Comparison of ENCODE assay signal across 8 cellular contexts in the genomic region with DNA sequence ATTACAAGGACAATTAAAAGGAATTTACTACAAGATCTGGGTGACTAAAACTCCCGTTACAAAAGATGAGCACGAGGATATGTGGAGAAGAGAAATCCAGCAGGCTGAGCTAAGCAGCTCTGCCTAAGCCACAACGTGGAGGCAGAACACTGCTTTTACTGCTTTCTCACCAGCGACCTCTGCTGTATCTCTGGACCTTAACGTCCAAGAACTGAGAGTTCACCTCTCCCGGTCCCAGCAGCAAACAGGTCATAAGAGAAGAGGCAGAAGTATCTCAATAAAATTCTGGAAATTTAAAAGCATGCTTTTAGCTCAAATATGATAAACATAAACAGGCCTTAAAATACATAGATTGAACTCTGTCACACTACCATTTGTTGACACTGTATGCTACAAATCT.
DNase-seq lines count a peak whose midpoint lies in the region; ATAC-seq and TF ChIP-seq lines count a peak whose summit lies in the region.

No MANE protein-coding gene starts in this region.

- no peaks in the 10 kb centered on the region for H3K4me1 ChIP-seq in gastroesophageal sphincter

- no peak overlapping the region for H3K27ac Mint-ChIP-seq in activated CD4-positive, alpha-beta memory T cell treated with anti-CD3 and anti-CD28 coated beads, Interleukin-2, amount 10 ng/mL, durations not matched to agents 7 days and 5 days

- POLR2A ChIA-PET in AG04449 (lab: Yijun Ruan, JAX), result no interaction called here
- POLR2A ChIA-PET in activated CD4-positive, alpha-beta memory T cell treated with anti-CD3 and anti-CD28 coated beads, Interleukin-2, amount 10 ng/mL, durations not matched to agents 7 days and 5 days (lab: Charles Lee), result no interaction called here

- H3K9me3 ChIP-seq in gastroesophageal sphincter, result no peaks in the 10 kb centered on the region

- no peak for DNase-seq in AG04449 (ENCODE audit: low read depth, low spot score)
- peak; percentile 84 for DNase-seq in SK-MEL-5 (ENCODE audit: low read depth, low spot score)
- DNase-seq in retinal pigment epithelial cell (ENCODE audit: low read depth), result peak; percentile 31
- DNase-seq in activated CD4-positive, alpha-beta memory T cell treated with anti-CD3 and anti-CD28 coated beads, Interleukin-2, amount 10 ng/mL, durations not matched to agents 7 days and 5 days, result no peak

- TF ChIP-seq CTCF in AG04449 (IDR thresholded peaks at IDR 0.05; ENCODE audit: insufficient read depth, low read length, missing control alignments) (peak; percentile 62), gastroesophageal sphincter (IDR thresholded peaks at IDR 0.05) (peak in 2 of 4 experiments; percentile 14 to 44), retinal pigment epithelial cell (conservative IDR thresholded peaks at IDR 0.05; ENCODE audit: low read depth, low read length) (peak; percentile 75)

- TF ChIP-seq EP300 in gastroesophageal sphincter (IDR thresholded peaks at IDR 0.05), result no peak

- TF ChIP-seq POLR2A in gastroesophageal sphincter (IDR thresholded peaks at IDR 0.05), result no peak

- H3K36me3 Mint-ChIP-seq in activated CD4-positive, alpha-beta memory T cell treated with anti-CD3 and anti-CD28 coated beads, Interleukin-2, amount 10 ng/mL, durations not matched to agents 7 days and 5 days (ENCODE audit: low read depth), result no peaks in the 10 kb centered on the region

- H3K36me3 ChIP-seq in gastroesophageal sphincter, result peaks cover 0 to 26% of the 10 kb centered on the region in 2 donors

- H3K27me3 ChIP-seq in gastroesophageal sphincter, result no peaks in the 10 kb centered on the region

- WGBS in gastroesophageal sphincter (ENCODE audit: low coverage in 1 of 2), 2 donors, result 16% methylated on average over 6 of the region's 6 CpGs; no CpG with 5 or more reads in 1 of the 2 donors

- H3K27me3 Mint-ChIP-seq in activated CD4-positive, alpha-beta memory T cell treated with anti-CD3 and anti-CD28 coated beads, Interleukin-2, amount 10 ng/mL, durations not matched to agents 7 days and 5 days, result no peaks in the 10 kb centered on the region

- no peaks in the 10 kb centered on the region for H3K4me1 Mint-ChIP-seq in activated CD4-positive, alpha-beta memory T cell treated with anti-CD3 and anti-CD28 coated beads, Interleukin-2, amount 10 ng/mL, durations not matched to agents 7 days and 5 days

- H3K27ac ChIP-seq in gastroesophageal sphincter, result no peak overlapping the region

- H3K9me3 Mint-ChIP-seq in activated CD4-positive, alpha-beta memory T cell treated with anti-CD3 and anti-CD28 coated beads, Interleukin-2, amount 10 ng/mL, durations not matched to agents 7 days and 5 days, result peaks cover 5% of the 10 kb centered on the region

- peak; percentile 52 for ATAC-seq in GM18868 (IDR thresholded peaks at IDR 0.05; ENCODE audit: unreplicated experiment)
- ATAC-seq in gastroesophageal sphincter, result peak; percentile 36
- no peak for ATAC-seq in HG02981 (IDR thresholded peaks at IDR 0.05; ENCODE audit: unreplicated experiment)
- ATAC-seq in GM18873 (IDR thresholded peaks at IDR 0.05; ENCODE audit: low FRiP score, unreplicated experiment), result no peak

- CTCF ChIA-PET in AG04449 (lab: Yijun Ruan, JAX), result interaction anchor here (0.6 to 2.2 kb wide), 22 partner anchors 8 to 645 kb away, joined by 3 to 21 read pairs (median 4); no protein-coding TSS in a partner anchor
- CTCF ChIA-PET in activated CD4-positive, alpha-beta memory T cell treated with anti-CD3 and anti-CD28 coated beads, Interleukin-2, amount 10 ng/mL, durations not matched to agents 7 days and 5 days (lab: Charles Lee), result no interaction called here

- in situ Hi-C loops in SK-MEL-5 (cut with HindIII; ENCODE audit: low pct_unique_long_range_greater_than_20kb, low sequenced_read_pairs), result no loop called here

- no peak overlapping the region for H3K4me3 Mint-ChIP-seq in activated CD4-positive, alpha-beta memory T cell treated with anti-CD3 and anti-CD28 coated beads, Interleukin-2, amount 10 ng/mL, durations not matched to agents 7 days and 5 days

- no peak overlapping the region for H3K4me3 ChIP-seq in AG04449 (ENCODE audit: low read depth, low read length)
- no peak overlapping the region for H3K4me3 ChIP-seq in gastroesophageal sphincter
- H3K4me3 ChIP-seq in retinal pigment epithelial cell (ENCODE audit: low read length), result no peak overlapping the region

Comparison
In these comparisons a context has a peak if more than half of its experiments do, and no peak if none do; other contexts are left out.
1. DNase-seq: peak in SK-MEL-5 (single experiment) and retinal pigment epithelial cell (single experiment); none in AG04449 (single experiment) and activated CD4-positive, alpha-beta memory T cell treated with anti-CD3 and anti-CD28 coated beads, Interleukin-2, amount 10 ng/mL, durations not matched to agents 7 days and 5 days (single experiment).
2. ATAC-seq: peak in GM18868 (single experiment) and gastroesophageal sphincter (single experiment); none in HG02981 (single experiment) and GM18873 (single experiment).